10 cellular contexts compared by ENCODE assay signal in genomic region chr2:177275041-177275440, GRCh38. TPM values are rescaled to one million over a fixed set of nuclear protein-coding genes. Genes with fewer than 3 reads are reported as not detected.
A peak's percentile ranks its signal among the peaks of the same experiment; 100 is the strongest.
DNase-seq lines count a peak whose midpoint lies in the region; FAIRE-seq and TF ChIP-seq lines count a peak whose summit lies in the region.
"Had no signal": no experiment of that assay in that cellular context is flagged by ENCODE, and none has a peak within 500 bp of the region (broad histone marks: within the 10 kb centered on the region; RNA-seq: fewer than 3 reads in every experiment).

No MANE protein-coding gene starts in this region.

- dilution Hi-C loops in endothelial cell of umbilical vein (cut with MboI; ENCODE audit: extremely low pct_ligation_motif_present, low sequenced_read_pairs) = no loop called here

- H2AFZ ChIP-seq in endothelial cell of umbilical vein (ENCODE audit: low read depth, low read length) = no peak overlapping the region

- POLR2A ChIA-PET in endothelial cell of umbilical vein (lab: Charles Lee) = no interaction called here

- H3K4me1 ChIP-seq in endothelial cell of umbilical vein (ENCODE audit: control insufficient read depth, extremely low read depth, insufficient read depth, low read length) = peaks cover 25% of the 10 kb centered on the region
- H3K4me1 ChIP-seq in vagina = peaks cover 23% of the 10 kb centered on the region

- no peaks in the 10 kb centered on the region for H3K9me3 ChIP-seq in endothelial cell of umbilical vein (replicated peaks; ENCODE audit: control insufficient read depth, insufficient read depth, low read length)
- no peaks in the 10 kb centered on the region for H3K9me3 ChIP-seq in vagina

- H3K36me3 ChIP-seq in endothelial cell of umbilical vein (ENCODE audit: control insufficient read depth in 2 of 2, extremely low read depth in 1 of 2, insufficient read depth in 2 of 2, low read length in 2 of 2) = no peaks in the 10 kb centered on the region
- H3K36me3 ChIP-seq in vagina = no peaks in the 10 kb centered on the region

- peak overlapping the region; percentile 66 for H3K4me2 ChIP-seq in endothelial cell of umbilical vein (ENCODE audit: insufficient read depth, low read length)

- no peak overlapping the region for H3K9ac ChIP-seq in endothelial cell of umbilical vein (replicated peaks; ENCODE audit: extremely low read depth, insufficient read depth, low read length)

- H3K79me2 ChIP-seq in endothelial cell of umbilical vein (ENCODE audit: control insufficient read depth, insufficient read depth, low read length) = no peaks in the 10 kb centered on the region

- H3K4me3 ChIP-seq in endothelial cell of umbilical vein (replicated peaks in 1 of 3; ENCODE audit: insufficient read depth in 1 of 3, low read depth in 1 of 3, low read length in 3 of 3) (peak overlapping the region in 1 of 3 experiments; percentile 27), vagina (no peak overlapping the region)

- peak; percentile 21 for FAIRE-seq in endothelial cell of umbilical vein (lab: Jason Lieb, UNC)

- TF ChIP-seq CTCF in endothelial cell of umbilical vein (IDR thresholded peaks at IDR 0.05; ENCODE audit: extremely low read depth in 1 of 2, insufficient read depth in 1 of 2, low read depth in 1 of 2, low read length in 2 of 2) (no peak), vagina (IDR thresholded peaks at IDR 0.05) (no peak)

- H4K20me1 ChIP-seq in endothelial cell of umbilical vein (replicated peaks; ENCODE audit: control insufficient read depth, extremely low read depth, insufficient read depth, low read length) = no peaks in the 10 kb centered on the region

- no TSS peak for BruUV-seq in endothelial cell of umbilical vein (replicated peaks; lab: Mats Ljungman, UMichigan)

- H3K27me3 ChIP-seq in endothelial cell of umbilical vein (ENCODE audit: control insufficient read depth in 2 of 2, insufficient read depth in 2 of 2, low read length in 2 of 2) (no peaks in the 10 kb centered on the region), vagina (no peaks in the 10 kb centered on the region)

- H3K27ac ChIP-seq in endothelial cell of umbilical vein (ENCODE audit: insufficient read depth, low read depth, low read length) (no peak overlapping the region), vagina (peak overlapping the region; percentile 59)

- intact Hi-C loops in endothelial cell of umbilical vein (cut with micrococcal nuclease) (loop anchor here (2.0 kb wide), 1 partner anchor 14 kb away; no protein-coding TSS in a partner anchor), vagina (cut with DNase I) (no loop called here)

- CTCF ChIA-PET in endothelial cell of umbilical vein (lab: Charles Lee) = interaction anchor here (3.2 kb wide), 1 partner anchor 11 kb away, joined by 18 read pairs; the partner anchor contains the start of gene NFE2L2

- no peaks in the 10 kb centered on the region for H3K9me1 ChIP-seq in endothelial cell of umbilical vein (replicated peaks; ENCODE audit: control insufficient read depth, extremely low read depth, insufficient read depth, low read length)

- TF ChIP-seq POLR2A in endothelial cell of umbilical vein (IDR thresholded peaks at IDR 0.05; ENCODE audit: low read depth, low read length) (no peak), vagina (IDR thresholded peaks at IDR 0.05) (no peak)

- DNase-seq in endothelial cell of umbilical vein (ENCODE audit: low read depth, low spot score) (peak; percentile 86), kidney glomerular epithelial cell (lab: John Stamatoyannopoulos, UW) (peak; percentile 60), vagina (ENCODE audit: extremely low spot score in 2 of 2) (no peak), NCI-H2029 (lab: John Stamatoyannopoulos, UW) (no peak), NCI-H526 treated with DMSO at 0.1 percent for 48 hours (lab: John Stamatoyannopoulos, UW) (no peak)
- DNase-seq in activated effector memory CD4-positive, alpha-beta T cell treated with Interleukin-2 at 50 U/mL for 16 hours = no peak
- DNase-seq: islet precursor cell; stimulated activated naive B cell treated with anti-CD40 and anti-IgM and Interleukin-4, amounts not matched to agents 10 μg/mL and 1 μg/mL and 100 μg/mL, for 72 hours; T-helper 9 cell had no signal

TF ChIP-seq in PFSK-1, 5 proteins besides CTCF, POLR2A, EP300 and RAD21:
- no peak for TF ChIP-seq REST (IDR thresholded peaks at IDR 0.05; ENCODE audit: insufficient read depth in 1 of 2, low read depth in 2 of 2, low read length in 2 of 2)
- TF ChIP-seq SIN3A (IDR thresholded peaks at IDR 0.05; ENCODE audit: borderline replicate concordance, insufficient read depth, low read length) = peak; percentile 81; the same call in 1 of the 2 replicates
- TF ChIP-seq FOXP2 (optimal IDR thresholded peaks at IDR 0.05; ENCODE audit: borderline replicate concordance, extremely low read depth, extremely low read length, insufficient read depth) = no peak

TF ChIP-seq in endothelial cell of umbilical vein, 7 proteins besides CTCF, POLR2A, EP300 and RAD21:
- no peak for TF ChIP-seq MAX (IDR thresholded peaks at IDR 0.05; ENCODE audit: insufficient read depth, insufficient read length)
- peak; percentile 29 for TF ChIP-seq JUN (IDR thresholded peaks at IDR 0.05; ENCODE audit: borderline replicate concordance, insufficient read depth, insufficient read length, low read depth)
- TF ChIP-seq POLR2AphosphoS5 (IDR thresholded peaks at IDR 0.05; ENCODE audit: insufficient read depth, low read depth, low read length) = peak; percentile 39
- TF ChIP-seq MYC (IDR thresholded peaks at IDR 0.05; ENCODE audit: low read depth, low read length) = no peak
- TF ChIP-seq GATA2 (IDR thresholded peaks at IDR 0.05; ENCODE audit: insufficient read depth, insufficient read length, low read depth, low read length) = no peak
- TF ChIP-seq FOS (IDR thresholded peaks at IDR 0.05; ENCODE audit: borderline replicate concordance, insufficient read depth, low read length) = peak; percentile 13
- TF ChIP-seq EZH2 (IDR thresholded peaks at IDR 0.05; ENCODE audit: borderline replicate concordance, low read depth, low read length, severe bottlenecking) = no peak

RNA-seq across cellular contexts. Expression of gene NFE2L2, which starts 10.5 kb away (rescaled TPM):
- polyA plus RNA-seq in PFSK-1 (2012; ENCODE audit: insufficient read length, low read depth) = 54.6 TPM
- 59.5 and 66.2 TPM in 2 replicates for total RNA-seq in endothelial cell of umbilical vein
- polyA plus RNA-seq in endothelial cell of umbilical vein = 57.1 and 63.1 TPM in 2 replicates
- polyA plus RNA-seq in endothelial cell of umbilical vein (2011; cell fraction: cytosol; rRNA removed) = 67.6 and 71.3 TPM in 2 replicates
- polyA plus RNA-seq in endothelial cell of umbilical vein (2011; cell fraction: nucleus; rRNA removed) = 89.9 and 99.1 TPM in 2 replicates
- polyA plus RNA-seq in endothelial cell of umbilical vein (2012) = 63.3 and 69.1 TPM in 2 replicates
- 92.6 and 103 TPM in 2 replicates for polyA minus RNA-seq in endothelial cell of umbilical vein
- 74.1 TPM for polyA minus RNA-seq in endothelial cell of umbilical vein (2011; cell fraction: cytosol; rRNA and poly(A)+ RNA removed)
- 76.5 and 104 TPM in 2 replicates for polyA minus RNA-seq in endothelial cell of umbilical vein (2011; cell fraction: nucleus; rRNA and poly(A)+ RNA removed)
- 147 TPM for total RNA-seq in vagina

Comparison
In these comparisons a context has a peak if more than half of its experiments do, and no peak if none do; other contexts are left out.
1. DNase-seq: peak in endothelial cell of umbilical vein (single experiment) and kidney glomerular epithelial cell (single experiment); none in vagina (0 of 2), activated effector memory CD4-positive, alpha-beta T cell treated with Interleukin-2 at 50 U/mL for 16 hours (single experiment), NCI-H2029 (single experiment) and NCI-H526 treated with DMSO at 0.1 percent for 48 hours (single experiment).